Comparison of ENCODE assay signal across 16 cellular contexts in genomic region chr1:61451214-61451968, GRCh38.
A peak's percentile ranks its signal among the peaks of the same experiment; 100 is the strongest.
DNase-seq lines count a peak whose midpoint lies in the region; ATAC-seq and TF ChIP-seq lines count a peak whose summit lies in the region.
"Had no signal": no experiment of that assay in that cellular context is flagged by ENCODE, and none has a peak within 500 bp of the region (broad histone marks: within the 10 kb centered on the region; RNA-seq: fewer than 3 reads in every experiment).

No MANE protein-coding gene starts in this region.

- H3K4me3 Mint-ChIP-seq in Caco-2 (ENCODE audit: unreplicated experiment): no peak overlapping the region
- H3K4me3 Mint-ChIP-seq: WTC11 had no signal

- no peak overlapping the region for H3K4me3 ChIP-seq in Caco-2 (ENCODE audit: low read depth, low read length)
- no peak overlapping the region for H3K4me3 ChIP-seq in hepatocyte
- no peak overlapping the region for H3K4me3 ChIP-seq in gastrocnemius medialis
- no peak overlapping the region for H3K4me3 ChIP-seq in PC-3 (ENCODE audit: low read length)
- H3K4me3 ChIP-seq: PC-9 had no signal

- intact Hi-C loops in Caco-2 (cut with micrococcal nuclease; ENCODE audit: unreplicated experiment) (loop anchor here (5.0 kb wide), 2 partner anchors 54 to 154 kb away; no protein-coding TSS in a partner anchor), gastrocnemius medialis (cut with DNase I; ENCODE audit: low total_unique reads) (loop anchor here (5.0 kb wide), 2 partner anchors 269 to 599 kb away; no protein-coding TSS in a partner anchor), PC-3 (cut with micrococcal nuclease) (loop anchor here (5.0 to 10.0 kb wide), 4 partner anchors 86 to 401 kb away; no protein-coding TSS in a partner anchor)

- BruUV-seq in Caco-2 (replicated peaks; lab: Mats Ljungman, UMichigan): no TSS peak
- BruUV-seq in PC-3 (replicated peaks; lab: Mats Ljungman, UMichigan): no TSS peak

- H3K36me3 Mint-ChIP-seq in Caco-2 (ENCODE audit: insufficient read depth, unreplicated experiment): no peaks in the 10 kb centered on the region
- H3K36me3 Mint-ChIP-seq: WTC11 had no signal

- H3K9me2 ChIP-seq in hepatocyte (replicated peaks; ENCODE audit: insufficient read depth) (no peaks in the 10 kb centered on the region), PC-3 (replicated peaks; ENCODE audit: low read length) (no peaks in the 10 kb centered on the region)

- CTCF ChIA-PET in Caco-2 (lab: Charles Lee) (interaction anchor here (0.6 kb wide), 1 partner anchor 401 kb away, joined by 3 read pairs; no protein-coding TSS in a partner anchor), PC-3 (lab: Charles Lee) (no interaction called here)

- WGBS in hepatocyte (ENCODE audit: low lambda C conversion rate, missing lambda C conversion rate): 60% methylated on average over 12 of the region's 12 CpGs

- H3K79me2 ChIP-seq in hepatocyte: no peaks in the 10 kb centered on the region
- no peaks in the 10 kb centered on the region for H3K79me2 ChIP-seq in PC-3 (ENCODE audit: low read length)

- no peak for TF ChIP-seq POLR2A in gastrocnemius medialis (IDR thresholded peaks at IDR 0.05)

- no peaks in the 10 kb centered on the region for H3K27me3 ChIP-seq in Caco-2 (replicated peaks; ENCODE audit: control insufficient read depth, insufficient read depth, low read length)
- no peaks in the 10 kb centered on the region for H3K27me3 ChIP-seq in hepatocyte
- no peaks in the 10 kb centered on the region for H3K27me3 ChIP-seq in gastrocnemius medialis
- no peaks in the 10 kb centered on the region for H3K27me3 ChIP-seq in PC-3 (ENCODE audit: low read length)

- H3K4me2 ChIP-seq in hepatocyte: peak overlapping the region; percentile 38
- no peak overlapping the region for H3K4me2 ChIP-seq in PC-3 (ENCODE audit: low read length)
- H3K4me2 ChIP-seq: PC-9 had no signal

- no peaks in the 10 kb centered on the region for H3K27me3 Mint-ChIP-seq in Caco-2 (ENCODE audit: insufficient read depth, unreplicated experiment)

- H3K9me3 ChIP-seq in Caco-2 (no peaks in the 10 kb centered on the region), hepatocyte (ENCODE audit: low read depth) (no peaks in the 10 kb centered on the region), gastrocnemius medialis (no peaks in the 10 kb centered on the region), PC-3 (ENCODE audit: low read length) (no peaks in the 10 kb centered on the region)

- H3K4me1 ChIP-seq in Caco-2: peaks cover 32% of the 10 kb centered on the region
- H3K4me1 ChIP-seq in hepatocyte (ENCODE audit: insufficient read depth): peaks cover 43% of the 10 kb centered on the region
- H3K4me1 ChIP-seq in gastrocnemius medialis: peaks cover 66 to 67% of the 10 kb centered on the region in 2 donors
- peaks cover 35% of the 10 kb centered on the region for H3K4me1 ChIP-seq in PC-3 (ENCODE audit: insufficient read depth, low read length)

- POLR2A ChIA-PET in Caco-2 (lab: Charles Lee): no interaction called here
- POLR2A ChIA-PET in PC-3 (lab: Charles Lee; ENCODE audit: unreplicated experiment): no interaction called here

- in situ Hi-C loops in gastrocnemius medialis (cut with MboI; ENCODE audit: low sequenced_read_pairs in 4 of 4): loop anchor here (5.0 to 25.0 kb wide), 5 partner anchors 404 to 614 kb away; no protein-coding TSS in a partner anchor

- no peaks in the 10 kb centered on the region for H3K9me3 Mint-ChIP-seq in Caco-2 (ENCODE audit: unreplicated experiment)
- H3K9me3 Mint-ChIP-seq: WTC11 had no signal

- H3K9ac ChIP-seq in PC-3 (ENCODE audit: low read length): no peak overlapping the region

- H3F3A ChIP-seq in PC-3 (ENCODE audit: low read length, unreplicated experiment): no peaks in the 10 kb centered on the region

- H4K20me1 ChIP-seq in hepatocyte (ENCODE audit: insufficient read depth, poor library complexity, severe bottlenecking) (no peaks in the 10 kb centered on the region), PC-3 (ENCODE audit: low read length) (no peaks in the 10 kb centered on the region)

- TF ChIP-seq CTCF in Caco-2 (IDR thresholded peaks at IDR 0.05; ENCODE audit: insufficient read depth in 1 of 2, low read depth in 1 of 2, low read length in 1 of 2, severe bottlenecking in 1 of 2, unreplicated experiment in 1 of 2) (no peak), VCaP (conservative IDR thresholded peaks at IDR 0.05) (no peak), hepatocyte (IDR thresholded peaks at IDR 0.05; ENCODE audit: poor library complexity) (no peak), gastrocnemius medialis (IDR thresholded peaks at IDR 0.05 in 4 of 5, conservative IDR thresholded peaks at IDR 0.05 in 1 of 5) (no peak), PC-3 (conservative IDR thresholded peaks at IDR 0.05; ENCODE audit: low read depth, low read length) (no peak)

- no peak for DNase-seq in Caco-2
- DNase-seq in hepatocyte (ENCODE audit: low spot score): no peak
- DNase-seq in gastrocnemius medialis: no peak
- no peak for DNase-seq in PC-3
- no peak for DNase-seq in dermis blood vessel endothelial cell
- DNase-seq: activated effector memory CD4-positive, alpha-beta T cell treated with anti-CD3 and anti-CD28 coated beads, Interleukin-2, amount 50 U/mL, for 16 hours; foreskin melanocyte; midbrain; NCI-H1930; NCI-H524; SW 1271 had no signal

- ATAC-seq in gastrocnemius medialis (no peak), GM21360 (IDR thresholded peaks at IDR 0.05; ENCODE audit: unreplicated experiment) (no peak), GM18502 (IDR thresholded peaks at IDR 0.05; ENCODE audit: poor library complexity, unreplicated experiment) (no peak), PC-3 (no peak)
- ATAC-seq: WTC11 had no signal

- H2AFZ ChIP-seq in hepatocyte: no peak overlapping the region
- H2AFZ ChIP-seq in PC-3 (ENCODE audit: low read length): no peak overlapping the region
- H2AFZ ChIP-seq: PC-9 had no signal

- peak overlapping the region; percentile 56 for H3K27ac ChIP-seq in VCaP
- H3K27ac ChIP-seq in hepatocyte: peak overlapping the region; percentile 77
- H3K27ac ChIP-seq in gastrocnemius medialis: peak overlapping the region; percentile 73 to 82 (median 78)
- no peak overlapping the region for H3K27ac ChIP-seq in PC-3 (ENCODE audit: low read length)

- no peaks in the 10 kb centered on the region for H3K36me3 ChIP-seq in Caco-2 (ENCODE audit: control insufficient read depth, insufficient read depth, low read length)
- no peaks in the 10 kb centered on the region for H3K36me3 ChIP-seq in hepatocyte (replicated peaks; ENCODE audit: insufficient read depth, low read depth)
- H3K36me3 ChIP-seq in gastrocnemius medialis: peaks cover 0 to 6% of the 10 kb centered on the region in 2 donors
- H3K36me3 ChIP-seq in PC-3 (ENCODE audit: low read depth, low read length): 0 out of 2 replicates have a peak, but pooled peaks cover 3% of the 10 kb centered on the region

- H3K27ac Mint-ChIP-seq in Caco-2 (ENCODE audit: unreplicated experiment): peak overlapping the region; percentile 85
- H3K27ac Mint-ChIP-seq: WTC11 had no signal

- peaks cover 13% of the 10 kb centered on the region for H3K4me1 Mint-ChIP-seq in Caco-2 (ENCODE audit: low read depth, unreplicated experiment)
